Comparison of ENCODE assay signal across 18 cellular contexts in genomic region chr10:13396369-13396768, GRCh38. TPM values are rescaled to one million over a fixed set of nuclear protein-coding genes. Genes with fewer than 3 reads are reported as not detected.
DNase-seq lines count a peak whose midpoint lies in the region; ATAC-seq and TF ChIP-seq lines count a peak whose summit lies in the region.
"Had no signal": no experiment of that assay in that cellular context is flagged by ENCODE, and none has a peak within 500 bp of the region (broad histone marks: within the 10 kb centered on the region; RNA-seq: fewer than 3 reads in every experiment).

No MANE protein-coding gene starts in this region.

- H3K4me2 ChIP-seq in mesenchymal stem cell (ENCODE audit: low read length, poor library complexity, severe bottlenecking): no peak overlapping the region
- H3K4me2 ChIP-seq: BLaER1 treated with 17β-estradiol and CSF1 and Interleukin-3, amounts not matched to agents 10 nM and 100 nM had no signal

- no peak overlapping the region for H3K27ac Mint-ChIP-seq in stimulated activated naive CD8-positive, alpha-beta T cell treated with anti-CD3 and anti-CD28 coated beads, Interleukin-15, amount 100 ng/mL, for 72 hours
- H3K27ac Mint-ChIP-seq in stimulated activated effector memory CD8-positive, alpha-beta T cell treated with anti-CD3 and anti-CD28 coated beads, Interleukin-12 subunit alpha, Interleukin-12 subunit beta, amount 100 ng/mL, for 72 hours: no peak overlapping the region
- H3K27ac Mint-ChIP-seq: B cell; CD4-positive, CD25-positive, alpha-beta regulatory T cell; CD8-positive, alpha-beta memory T cell; IgD-negative memory B cell had no signal

- H3K9me3 Mint-ChIP-seq in stimulated activated naive CD8-positive, alpha-beta T cell treated with anti-CD3 and anti-CD28 coated beads, Interleukin-15, amount 100 ng/mL, for 72 hours: no peaks in the 10 kb centered on the region
- H3K9me3 Mint-ChIP-seq in stimulated activated effector memory CD8-positive, alpha-beta T cell treated with anti-CD3 and anti-CD28 coated beads, Interleukin-12 subunit alpha, Interleukin-12 subunit beta, amount 100 ng/mL, for 72 hours: no peaks in the 10 kb centered on the region
- H3K9me3 Mint-ChIP-seq: CD8-positive, alpha-beta memory T cell had no signal

- TF ChIP-seq CTCF in HEK293 (tag by site-specific recombination; IDR thresholded peaks at IDR 0.05): no peak
- no peak for TF ChIP-seq CTCF in suprapubic skin (IDR thresholded peaks at IDR 0.05)
- no peak for TF ChIP-seq CTCF in psoas muscle (IDR thresholded peaks at IDR 0.05)

- no peaks in the 10 kb centered on the region for H3K36me3 ChIP-seq in HEK293 (ENCODE audit: control insufficient read depth in 2 of 2, insufficient read depth in 1 of 2, low read length in 2 of 2)
- no peaks in the 10 kb centered on the region for H3K36me3 ChIP-seq in mesenchymal stem cell (ENCODE audit: control insufficient read depth in 1 of 2, insufficient read depth in 2 of 2, low read depth in 1 of 2, low read length in 2 of 2)
- no peaks in the 10 kb centered on the region for H3K36me3 ChIP-seq in suprapubic skin
- H3K36me3 ChIP-seq in psoas muscle (ENCODE audit: insufficient read depth in 1 of 2, low read depth in 1 of 2): no peaks in the 10 kb centered on the region
- H3K36me3 ChIP-seq: BLaER1 treated with 17β-estradiol and CSF1 and Interleukin-3, amounts not matched to agents 10 nM and 100 nM had no signal

- peaks cover 26 to 43% of the 10 kb centered on the region in 2 experiments for H3K27me3 ChIP-seq in mesenchymal stem cell (ENCODE audit: control insufficient read depth in 1 of 2, insufficient read depth in 1 of 2, low read length in 2 of 2)
- H3K27me3 ChIP-seq in suprapubic skin: no peaks in the 10 kb centered on the region
- peaks cover 0 to 3% (median 2%) of the 10 kb centered on the region in 3 donors for H3K27me3 ChIP-seq in psoas muscle (ENCODE audit: insufficient read depth in 3 of 3, low read length in 2 of 3)
- H3K27me3 ChIP-seq: BLaER1 treated with 17β-estradiol and CSF1 and Interleukin-3, amounts not matched to agents 10 nM and 100 nM had no signal

- H3K9ac ChIP-seq in mesenchymal stem cell (ENCODE audit: low read length): no peak overlapping the region
- H3K9ac ChIP-seq: BLaER1 treated with 17β-estradiol and CSF1 and Interleukin-3, amounts not matched to agents 10 nM and 100 nM; GM23248 had no signal

- intact Hi-C loops in psoas muscle (cut with DNase I): no loop called here

- H3K27me3 Mint-ChIP-seq in stimulated activated naive CD8-positive, alpha-beta T cell treated with anti-CD3 and anti-CD28 coated beads, Interleukin-15, amount 100 ng/mL, for 72 hours: peaks cover 8% of the 10 kb centered on the region

- H3K4me1 Mint-ChIP-seq in stimulated activated naive CD8-positive, alpha-beta T cell treated with anti-CD3 and anti-CD28 coated beads, Interleukin-15, amount 100 ng/mL, for 72 hours: no peaks in the 10 kb centered on the region
- no peaks in the 10 kb centered on the region for H3K4me1 Mint-ChIP-seq in stimulated activated effector memory CD8-positive, alpha-beta T cell treated with anti-CD3 and anti-CD28 coated beads, Interleukin-12 subunit alpha, Interleukin-12 subunit beta, amount 100 ng/mL, for 72 hours
- H3K4me1 Mint-ChIP-seq: CD4-positive, CD25-positive, alpha-beta regulatory T cell; CD8-positive, alpha-beta memory T cell; IgD-negative memory B cell had no signal

- H2AFZ ChIP-seq in mesenchymal stem cell (ENCODE audit: low read depth, low read length): no peak overlapping the region
- H2AFZ ChIP-seq: GM23248 had no signal

- H3K27ac ChIP-seq in HEK293 (ENCODE audit: extremely low read depth, low read depth, low read length) (no peak overlapping the region), epithelial cell of prostate (no peak overlapping the region), mesenchymal stem cell (ENCODE audit: low read length, poor library complexity, severe bottlenecking) (no peak overlapping the region), suprapubic skin (no peak overlapping the region), psoas muscle (no peak overlapping the region)
- H3K27ac ChIP-seq: BLaER1 treated with 17β-estradiol and CSF1 and Interleukin-3, amounts not matched to agents 10 nM and 100 nM; GM23248; HL-60 had no signal

- no peak overlapping the region for H2AK5ac ChIP-seq in mesenchymal stem cell (ENCODE audit: low read length, severe bottlenecking)

- H3K4me3 ChIP-seq in HEK293 (ENCODE audit: low read depth, low read length): no peak overlapping the region
- H3K4me3 ChIP-seq in mesenchymal stem cell (ENCODE audit: insufficient read depth in 1 of 2, low read depth in 1 of 2, low read length in 2 of 2): no peak overlapping the region
- H3K4me3 ChIP-seq in suprapubic skin: no peak overlapping the region
- H3K4me3 ChIP-seq in psoas muscle: no peak overlapping the region
- H3K4me3 ChIP-seq: BLaER1 treated with 17β-estradiol and CSF1 and Interleukin-3, amounts not matched to agents 10 nM and 100 nM; GM23248 had no signal

- H3K23ac ChIP-seq in mesenchymal stem cell (ENCODE audit: low read length in 2 of 2): no peak overlapping the region

- no peak for TF ChIP-seq EP300 in suprapubic skin (IDR thresholded peaks at IDR 0.05)

- no peak overlapping the region for H3K4ac ChIP-seq in mesenchymal stem cell (ENCODE audit: low read depth in 1 of 2, low read length in 2 of 2)

- H4K8ac ChIP-seq in mesenchymal stem cell (ENCODE audit: low read length): no peak overlapping the region

- no peaks in the 10 kb centered on the region for H3K36me3 Mint-ChIP-seq in stimulated activated effector memory CD8-positive, alpha-beta T cell treated with anti-CD3 and anti-CD28 coated beads, Interleukin-12 subunit alpha, Interleukin-12 subunit beta, amount 100 ng/mL, for 72 hours
- H3K36me3 Mint-ChIP-seq: CD4-positive, CD25-positive, alpha-beta regulatory T cell; CD8-positive, alpha-beta memory T cell; IgD-negative memory B cell had no signal

- no peak overlapping the region for H2BK15ac ChIP-seq in mesenchymal stem cell (ENCODE audit: low read depth, poor library complexity, severe bottlenecking)

- no peaks in the 10 kb centered on the region for H3K79me1 ChIP-seq in mesenchymal stem cell (replicated peaks; ENCODE audit: low read length, poor library complexity, severe bottlenecking)

- CTCF ChIA-PET in HEK293 (lab: Yijun Ruan, JAX): interaction anchor here (0.7 kb wide), 1 partner anchor 210 kb away, joined by 4 read pairs; no protein-coding TSS in a partner anchor

- POLR2A ChIA-PET in HEK293 (lab: Yijun Ruan, JAX): no interaction called here

- ATAC-seq in stimulated activated naive CD8-positive, alpha-beta T cell treated with anti-CD3 and anti-CD28 coated beads, Interleukin-15, amount 100 ng/mL, for 72 hours: no peak
- ATAC-seq in stimulated activated effector memory CD8-positive, alpha-beta T cell treated with anti-CD3 and anti-CD28 coated beads, Interleukin-12 subunit alpha, Interleukin-12 subunit beta, amount 100 ng/mL, for 72 hours: no peak
- ATAC-seq in psoas muscle: no peak

- H3K18ac ChIP-seq in mesenchymal stem cell (ENCODE audit: low read depth in 1 of 2, low read length in 2 of 2): no peak overlapping the region

- peak; percentile 17 for DNase-seq in NCI-H226
- peak; percentile 24 for DNase-seq in epithelial cell of prostate (ENCODE audit: low read depth, low spot score)
- DNase-seq in mesenchymal stem cell: peak; percentile 58
- no peak for DNase-seq in stimulated activated naive CD8-positive, alpha-beta T cell treated with anti-CD3 and anti-CD28 coated beads, Interleukin-15, amount 100 ng/mL, for 72 hours
- no peak for DNase-seq in suprapubic skin (ENCODE audit: low spot score in 2 of 2)
- DNase-seq in stimulated activated effector memory CD8-positive, alpha-beta T cell treated with anti-CD3 and anti-CD28 coated beads, Interleukin-12 subunit alpha, Interleukin-12 subunit beta, amount 100 ng/mL, for 72 hours (ENCODE audit: low spot score in 2 of 2): no peak
- DNase-seq in psoas muscle: no peak
- DNase-seq: CD4-positive, CD25-positive, alpha-beta regulatory T cell; CD8-positive, alpha-beta memory T cell; COR-L47; GM23248; H7; KG1 had no signal

- H3K9me3 ChIP-seq in HEK293 (ENCODE audit: control insufficient read depth, insufficient read depth, low read depth, low read length) (no peaks in the 10 kb centered on the region), mesenchymal stem cell (ENCODE audit: control insufficient read depth, low read length) (peaks cover 5% of the 10 kb centered on the region), suprapubic skin (no peaks in the 10 kb centered on the region), psoas muscle (no peaks in the 10 kb centered on the region)

- H3K14ac ChIP-seq in mesenchymal stem cell (ENCODE audit: low read length in 2 of 2): no peak overlapping the region

- TF ChIP-seq POLR2A in suprapubic skin (IDR thresholded peaks at IDR 0.05): no peak

- no peak overlapping the region for H2BK12ac ChIP-seq in mesenchymal stem cell (ENCODE audit: low read length in 2 of 2)

- H2BK120ac ChIP-seq in mesenchymal stem cell (ENCODE audit: low read depth, low read length): no peak overlapping the region

- H4K91ac ChIP-seq in mesenchymal stem cell (ENCODE audit: low read length): no peak overlapping the region

- H2BK5ac ChIP-seq in mesenchymal stem cell (ENCODE audit: low read depth, low read length, poor library complexity, severe bottlenecking): no peak overlapping the region

- no peak overlapping the region for H3K4me3 Mint-ChIP-seq in stimulated activated naive CD8-positive, alpha-beta T cell treated with anti-CD3 and anti-CD28 coated beads, Interleukin-15, amount 100 ng/mL, for 72 hours
- no peak overlapping the region for H3K4me3 Mint-ChIP-seq in stimulated activated effector memory CD8-positive, alpha-beta T cell treated with anti-CD3 and anti-CD28 coated beads, Interleukin-12 subunit alpha, Interleukin-12 subunit beta, amount 100 ng/mL, for 72 hours
- H3K4me3 Mint-ChIP-seq: B cell; CD4-positive, CD25-positive, alpha-beta regulatory T cell; CD8-positive, alpha-beta memory T cell; IgD-negative memory B cell had no signal

- no peaks in the 10 kb centered on the region for H3K4me1 ChIP-seq in HEK293 (ENCODE audit: control insufficient read depth, insufficient read depth, low read length)
- H3K4me1 ChIP-seq in mesenchymal stem cell (ENCODE audit: control insufficient read depth, insufficient read depth, low read depth, low read length): no peaks in the 10 kb centered on the region
- H3K4me1 ChIP-seq in suprapubic skin: no peaks in the 10 kb centered on the region
- no peaks in the 10 kb centered on the region for H3K4me1 ChIP-seq in psoas muscle

TF ChIP-seq in HEK293, 187 proteins besides CTCF, POLR2A, EP300 and RAD21:
- TF ChIP-seq ZNF626 (tag by site-specific recombination; IDR thresholded peaks at IDR 0.05) (no peak), ZNF146 (tag by site-specific recombination; IDR thresholded peaks at IDR 0.05) (peak; percentile 36; the same call in 1 of the 2 replicates)
TF ChIP-seq in HEK293: peak in this region for 1.

RNA-seq across cellular contexts. Expression of gene SEPHS1, which starts 48.3 kb away (rescaled TPM):
- 33.7 TPM for polyA plus RNA-seq in mesenchymal stem cell (2013, experiment 1 of 2)
- polyA plus RNA-seq in mesenchymal stem cell (2013, experiment 2 of 2): 34.2 TPM
- total RNA-seq in suprapubic skin (10 to 100 TPM; 23.1 to 31.6 (median 25.4) TPM), psoas muscle (10 to 100 TPM; 25.1 to 27.1 (median 25.5) TPM)
- polyA plus RNA-seq in psoas muscle: 10 to 100 TPM; 29.1 to 61.0 (median 29.1) TPM

Comparison
In these comparisons a context has a peak if more than half of its experiments do, and no peak if none do; other contexts are left out.
1. DNase-seq: peak in NCI-H226 (single experiment), epithelial cell of prostate (single experiment) and mesenchymal stem cell (single experiment); none in stimulated activated naive CD8-positive, alpha-beta T cell treated with anti-CD3 and anti-CD28 coated beads, Interleukin-15, amount 100 ng/mL, for 72 hours (0 of 2), suprapubic skin (0 of 2), stimulated activated effector memory CD8-positive, alpha-beta T cell treated with anti-CD3 and anti-CD28 coated beads, Interleukin-12 subunit alpha, Interleukin-12 subunit beta, amount 100 ng/mL, for 72 hours (0 of 2) and psoas muscle (0 of 2).